24 cellular contexts compared by ENCODE assay signal in genomic region chr18:51522338-51522737, GRCh38.
"Had no signal": no experiment of that assay in that cellular context is flagged by ENCODE, and none has a peak within 500 bp of the region (broad histone marks: within the 10 kb centered on the region; RNA-seq: fewer than 3 reads in every experiment).

No MANE protein-coding gene starts in this region.

- H3K27me3 ChIP-seq: esophagus squamous epithelium, heart left ventricle, left lung, neutrophil, ovary, right atrium auricular region, upper lobe of left lung had no signal

- H3K36me3 Mint-ChIP-seq: activated CD4-positive, alpha-beta memory T cell treated with anti-CD3 and anti-CD28 coated beads for 36 hours; immature natural killer cell; natural killer cell had no signal

- H3K4me3 ChIP-seq: esophagus squamous epithelium, heart left ventricle, left lung, lung, ovary, psoas muscle, right atrium auricular region, upper lobe of left lung had no signal

- ATAC-seq: activated naive CD8-positive, alpha-beta T cell treated with anti-CD3 and anti-CD28 coated beads, Interleukin-2, amount 50 U/mL, for 24 hours; heart left ventricle; left lung; natural killer cell; psoas muscle; stimulated activated naive CD8-positive, alpha-beta T cell treated with anti-CD3 and anti-CD28 coated beads, Interleukin-15, Interleukin-2, amounts not matched to agents 100 U/mL and 50 U/mL, for 24 hours had no signal

- H3K36me3 ChIP-seq: esophagus squamous epithelium, heart left ventricle, left lung, neutrophil, ovary, right atrium auricular region, upper lobe of left lung had no signal

- H3K9me3 ChIP-seq: esophagus squamous epithelium, heart left ventricle, left lung, neutrophil, ovary, psoas muscle, right atrium auricular region, upper lobe of left lung had no signal

- H3K27ac Mint-ChIP-seq: activated CD4-positive, alpha-beta memory T cell treated with anti-CD3 and anti-CD28 coated beads for 36 hours; activated naive CD8-positive, alpha-beta T cell treated with anti-CD3 and anti-CD28 coated beads, Interleukin-2, amount 50 U/mL, for 24 hours; dendritic cell treated with granulocyte-macrophage colony-stimulating factor and Interleukin-4, amounts not matched to agents 40 ng/mL and 50 ng/mL, for 4 days; immature natural killer cell; natural killer cell; T-helper 1 cell treated with Interleukin-12 subunit alpha and Interleukin-12 subunit beta and Interleukin-4 antibody, amounts not matched to agents 30 μg/mL and 1 μg/mL, for 36 hours had no signal

- H3K27me3 Mint-ChIP-seq: activated naive CD8-positive, alpha-beta T cell treated with anti-CD3 and anti-CD28 coated beads, Interleukin-2, amount 50 U/mL, for 24 hours; dendritic cell treated with granulocyte-macrophage colony-stimulating factor and Interleukin-4, amounts not matched to agents 40 ng/mL and 50 ng/mL, for 4 days had no signal

- H3K9me3 Mint-ChIP-seq: activated CD4-positive, alpha-beta memory T cell treated with anti-CD3 and anti-CD28 coated beads for 36 hours; activated naive CD8-positive, alpha-beta T cell treated with anti-CD3 and anti-CD28 coated beads, Interleukin-2, amount 50 U/mL, for 24 hours; dendritic cell treated with granulocyte-macrophage colony-stimulating factor and Interleukin-4, amounts not matched to agents 40 ng/mL and 50 ng/mL, for 4 days; natural killer cell; T-helper 1 cell treated with Interleukin-12 subunit alpha and Interleukin-12 subunit beta and Interleukin-4 antibody, amounts not matched to agents 30 μg/mL and 1 μg/mL, for 36 hours had no signal

- DNase-seq: activated CD4-positive, alpha-beta memory T cell treated with anti-CD3 and anti-CD28 coated beads for 36 hours; activated CD4-positive, alpha-beta T cell treated with anti-CD3 and anti-CD28 coated beads for 48 hours; activated naive CD4-positive, alpha-beta T cell treated with anti-CD3 and anti-CD28 coated beads, Interleukin-2, amount 50 U/mL, for 16 hours; activated naive CD8-positive, alpha-beta T cell treated with anti-CD3 and anti-CD28 coated beads, Interleukin-2, amount 50 U/mL, for 24 hours; activated T-cell treated with anti-CD3 and anti-CD28 coated beads, Interleukin-2, amount 50 U/mL, for 48 hours; effector CD4-positive, alpha-beta T cell; esophagus squamous epithelium; heart left ventricle; immature natural killer cell; kidney glomerular epithelial cell; midbrain; natural killer cell; ovary; psoas muscle; stimulated activated CD4-positive, alpha-beta T cell treated with anti-CD3 and anti-CD28 coated beads, Interleukin-4, amount 100 ng/mL, for 4 hours; stimulated activated naive CD8-positive, alpha-beta T cell treated with anti-CD3 and anti-CD28 coated beads, Interleukin-15, Interleukin-2, amounts not matched to agents 100 U/mL and 50 U/mL, for 24 hours; T1000 had no signal

- H3K4me1 Mint-ChIP-seq: activated naive CD8-positive, alpha-beta T cell treated with anti-CD3 and anti-CD28 coated beads, Interleukin-2, amount 50 U/mL, for 24 hours; immature natural killer cell; natural killer cell had no signal

- H3K4me3 Mint-ChIP-seq: activated CD4-positive, alpha-beta memory T cell treated with anti-CD3 and anti-CD28 coated beads for 36 hours; activated naive CD8-positive, alpha-beta T cell treated with anti-CD3 and anti-CD28 coated beads, Interleukin-2, amount 50 U/mL, for 24 hours; dendritic cell treated with granulocyte-macrophage colony-stimulating factor and Interleukin-4, amounts not matched to agents 40 ng/mL and 50 ng/mL, for 4 days; immature natural killer cell; natural killer cell; T-helper 1 cell treated with Interleukin-12 subunit alpha and Interleukin-12 subunit beta and Interleukin-4 antibody, amounts not matched to agents 30 μg/mL and 1 μg/mL, for 36 hours had no signal

- H3K27ac ChIP-seq: esophagus squamous epithelium, heart left ventricle, left lung, neutrophil, ovary, psoas muscle, right atrium auricular region, upper lobe of left lung had no signal

- H3K4me1 ChIP-seq: esophagus squamous epithelium, heart left ventricle, left lung, psoas muscle, right atrium auricular region, upper lobe of left lung had no signal
